ENCODE assay signal across 10 cellular contexts in genomic region chr2:55200416-55200815, GRCh38.
"Had no signal": no experiment of that assay in that cellular context is flagged by ENCODE, and none has a peak within 500 bp of the region (broad histone marks: within the 10 kb centered on the region; RNA-seq: fewer than 3 reads in every experiment).

No MANE protein-coding gene starts in this region.

- DNase-seq: H7, HFFc6, IMR-90, Karpas-422, KBM-7 had no signal

- H3K4me3 ChIP-seq: GM23338, HAP-1 had no signal

- H3K4me1 ChIP-seq: HAP-1 had no signal

- H3K27ac ChIP-seq: KMS-11 had no signal

- H3K9me3 ChIP-seq: HAP-1 had no signal

- H3K9ac ChIP-seq: KMS-11 had no signal

- H3K4me2 ChIP-seq: GM23338, KMS-11 had no signal

- FAIRE-seq: H1, HTR-8/SVneo had no signal

- H2AFZ ChIP-seq: GM23338 had no signal

- ATAC-seq: GM23338 had no signal
